In genomic region chr10:17516376-17516775, GRCh38 we compare ENCODE assay signal across 19 cellular contexts.
"Had no signal": no experiment of that assay in that cellular context is flagged by ENCODE, and none has a peak within 500 bp of the region (broad histone marks: within the 10 kb centered on the region; RNA-seq: fewer than 3 reads in every experiment).

No MANE protein-coding gene starts in this region.

- DNase-seq: activated CD4-positive, alpha-beta memory T cell treated with anti-CD3 and anti-CD28 coated beads, Interleukin-2, amount 10 ng/mL, durations not matched to agents 7 days and 5 days; activated CD4-positive, alpha-beta T cell treated with anti-CD3 and anti-CD28 coated beads for 36 hours; activated gamma-delta T cell treated with Interleukin-2 at 50 U/mL for 16 hours; activated naive CD8-positive, alpha-beta T cell treated with anti-CD3 and anti-CD28 coated beads for 36 hours; activated T-cell treated with anti-CD3 and anti-CD28 coated beads, Interleukin-2, amount 50 U/mL, for 48 hours; anterior cingulate cortex; central memory CD4-positive, alpha-beta T cell; cortex of kidney; effector memory CD8-positive, alpha-beta T cell; left cardiac atrium; naive thymus-derived CD8-positive, alpha-beta T cell; right cardiac atrium; stimulated activated naive B cell treated with anti-CD40 and anti-IgM and Interleukin-4, amounts not matched to agents 10 μg/mL and 1 μg/mL and 100 μg/mL, for 72 hours; T1000; WERI-Rb-1 had no signal

- H3K27ac ChIP-seq: epithelial cell of prostate, hepatocyte, tibial nerve, vagina, WERI-Rb-1 had no signal
